ENCODE assay signal across 32 cellular contexts in genomic region chr5:121853853-121854252, GRCh38. TPM values are rescaled to one million over a fixed set of nuclear protein-coding genes. Genes with fewer than 3 reads are reported as not detected.
"Had no signal": no experiment of that assay in that cellular context is flagged by ENCODE, and none has a peak within 500 bp of the region (broad histone marks: within the 10 kb centered on the region; RNA-seq: fewer than 3 reads in every experiment).

No MANE protein-coding gene starts in this region.

- H3K27ac ChIP-seq: adrenal gland, breast epithelium, KMS-11, SK-N-MC, VCaP had no signal

- DNase-seq: activated CD4-positive, alpha-beta memory T cell treated with anti-CD3 and anti-CD28 coated beads, Interleukin-2, amount 10 ng/mL, durations not matched to agents 7 days and 5 days; activated CD4-positive, alpha-beta T cell treated with anti-CD3 and anti-CD28 coated beads for 36 hours; activated CD4-positive, alpha-beta T cell treated with anti-CD3 and anti-CD28 coated beads, Interleukin-2, amount 50 U/mL, for 1 hour; activated gamma-delta T cell; activated naive CD4-positive, alpha-beta T cell treated with anti-CD3 and anti-CD28 coated beads, Interleukin-2, amount 10 ng/mL, durations not matched to agents 7 days and 5 days; activated naive CD8-positive, alpha-beta T cell treated with anti-CD3 and anti-CD28 coated beads for 36 hours; activated T-cell treated with anti-CD3 and anti-CD28 coated beads for 4 hours; activated T-cell treated with anti-CD3 and anti-CD28 coated beads, Interleukin-2, amount 50 U/mL, for 48 hours; adrenal gland; anterior cingulate cortex; central memory CD4-positive, alpha-beta T cell; NCI-H1092; NCI-H2029; NCI-H2107; NCI-H2171 treated with DMSO at 0.1 percent for 48 hours; NCI-H226; NCI-H510A; NCI-H526 treated with DMSO at 0.1 percent for 48 hours; NCI-H82; OCI-M1; RPMI8226; T-helper 1 cell had no signal

- H3K27ac Mint-ChIP-seq: activated CD4-positive, alpha-beta memory T cell treated with anti-CD3 and anti-CD28 coated beads, Interleukin-2, amount 10 ng/mL, durations not matched to agents 7 days and 5 days; activated CD4-positive, alpha-beta T cell treated with anti-CD3 and anti-CD28 coated beads for 36 hours; activated naive CD4-positive, alpha-beta T cell treated with anti-CD3 and anti-CD28 coated beads, Interleukin-2, amount 10 ng/mL, durations not matched to agents 7 days and 5 days; activated naive CD8-positive, alpha-beta T cell treated with anti-CD3 and anti-CD28 coated beads for 36 hours; activated T-helper 17 cell treated with anti-CD3 and anti-CD28 coated beads, Interleukin-2, amount 50 U/mL, for 72 hours had no signal

- H3K9ac ChIP-seq: KMS-11 had no signal

- H3K27me3 ChIP-seq: adrenal gland, breast epithelium had no signal

- H3K4me3 ChIP-seq: adrenal gland, breast epithelium, SK-N-MC had no signal

- H3K27me3 Mint-ChIP-seq: activated CD4-positive, alpha-beta memory T cell treated with anti-CD3 and anti-CD28 coated beads, Interleukin-2, amount 10 ng/mL, durations not matched to agents 7 days and 5 days; activated CD4-positive, alpha-beta T cell treated with anti-CD3 and anti-CD28 coated beads for 36 hours; activated naive CD4-positive, alpha-beta T cell treated with anti-CD3 and anti-CD28 coated beads, Interleukin-2, amount 10 ng/mL, durations not matched to agents 7 days and 5 days; activated naive CD8-positive, alpha-beta T cell treated with anti-CD3 and anti-CD28 coated beads for 36 hours; activated T-helper 17 cell treated with anti-CD3 and anti-CD28 coated beads, Interleukin-2, amount 50 U/mL, for 72 hours had no signal

- H3K9me3 ChIP-seq: adrenal gland had no signal

- H3K36me3 Mint-ChIP-seq: activated naive CD4-positive, alpha-beta T cell treated with anti-CD3 and anti-CD28 coated beads, Interleukin-2, amount 10 ng/mL, durations not matched to agents 7 days and 5 days; activated naive CD8-positive, alpha-beta T cell treated with anti-CD3 and anti-CD28 coated beads for 36 hours had no signal

- H3K4me2 ChIP-seq: KMS-11 had no signal

- H3K4me1 Mint-ChIP-seq: activated CD4-positive, alpha-beta memory T cell treated with anti-CD3 and anti-CD28 coated beads, Interleukin-2, amount 10 ng/mL, durations not matched to agents 7 days and 5 days; activated CD4-positive, alpha-beta T cell treated with anti-CD3 and anti-CD28 coated beads for 36 hours; activated naive CD4-positive, alpha-beta T cell treated with anti-CD3 and anti-CD28 coated beads, Interleukin-2, amount 10 ng/mL, durations not matched to agents 7 days and 5 days; activated naive CD8-positive, alpha-beta T cell treated with anti-CD3 and anti-CD28 coated beads for 36 hours; activated T-helper 17 cell treated with anti-CD3 and anti-CD28 coated beads, Interleukin-2, amount 50 U/mL, for 72 hours had no signal

- H3K4me1 ChIP-seq: adrenal gland, breast epithelium had no signal

- ATAC-seq: activated CD4-positive, alpha-beta T cell treated with anti-CD3 and anti-CD28 coated beads for 36 hours; activated T-helper 17 cell treated with anti-CD3 and anti-CD28 coated beads, Interleukin-2, amount 50 U/mL, for 72 hours; Panc1; Right ventricle myocardium inferior had no signal

- H3K4me3 Mint-ChIP-seq: activated CD4-positive, alpha-beta memory T cell treated with anti-CD3 and anti-CD28 coated beads, Interleukin-2, amount 10 ng/mL, durations not matched to agents 7 days and 5 days; activated CD4-positive, alpha-beta T cell treated with anti-CD3 and anti-CD28 coated beads for 36 hours; activated naive CD4-positive, alpha-beta T cell treated with anti-CD3 and anti-CD28 coated beads, Interleukin-2, amount 10 ng/mL, durations not matched to agents 7 days and 5 days; activated naive CD8-positive, alpha-beta T cell treated with anti-CD3 and anti-CD28 coated beads for 36 hours; activated T-helper 17 cell treated with anti-CD3 and anti-CD28 coated beads, Interleukin-2, amount 50 U/mL, for 72 hours had no signal

- H3K36me3 ChIP-seq: adrenal gland, breast epithelium had no signal

- H3K9me3 Mint-ChIP-seq: activated CD4-positive, alpha-beta memory T cell treated with anti-CD3 and anti-CD28 coated beads, Interleukin-2, amount 10 ng/mL, durations not matched to agents 7 days and 5 days; activated naive CD4-positive, alpha-beta T cell treated with anti-CD3 and anti-CD28 coated beads, Interleukin-2, amount 10 ng/mL, durations not matched to agents 7 days and 5 days; activated naive CD8-positive, alpha-beta T cell treated with anti-CD3 and anti-CD28 coated beads for 36 hours; activated T-helper 17 cell treated with anti-CD3 and anti-CD28 coated beads, Interleukin-2, amount 50 U/mL, for 72 hours had no signal

RNA-seq across cellular contexts. Expression of gene FTMT, which starts 2.2 kb away (rescaled TPM):
- total RNA-seq: activated CD4-positive, alpha-beta memory T cell treated with anti-CD3 and anti-CD28 coated beads, Interleukin-2, amount 10 ng/mL, durations not matched to agents 7 days and 5 days; activated CD4-positive, alpha-beta T cell treated with anti-CD3 and anti-CD28 coated beads for 36 hours; activated CD8-positive, alpha-beta memory T cell treated with anti-CD3 and anti-CD28 coated beads for 36 hours; activated naive CD8-positive, alpha-beta T cell treated with anti-CD3 and anti-CD28 coated beads for 36 hours; activated T-helper 17 cell treated with anti-CD3 and anti-CD28 coated beads, Interleukin-2, amount 50 U/mL, for 72 hours; adrenal gland; MCF 10A; Right ventricle myocardium inferior; T-helper 2 cell treated with Interferon-gamma antibody and Interleukin-4, amounts not matched to agents 100 ng/mL and 5 ng/mL, for 36 hours had no signal
- polyA plus RNA-seq: adrenal gland had no signal
